Comparison of ENCODE assay signal across 9 cellular contexts in the genomic region with DNA sequence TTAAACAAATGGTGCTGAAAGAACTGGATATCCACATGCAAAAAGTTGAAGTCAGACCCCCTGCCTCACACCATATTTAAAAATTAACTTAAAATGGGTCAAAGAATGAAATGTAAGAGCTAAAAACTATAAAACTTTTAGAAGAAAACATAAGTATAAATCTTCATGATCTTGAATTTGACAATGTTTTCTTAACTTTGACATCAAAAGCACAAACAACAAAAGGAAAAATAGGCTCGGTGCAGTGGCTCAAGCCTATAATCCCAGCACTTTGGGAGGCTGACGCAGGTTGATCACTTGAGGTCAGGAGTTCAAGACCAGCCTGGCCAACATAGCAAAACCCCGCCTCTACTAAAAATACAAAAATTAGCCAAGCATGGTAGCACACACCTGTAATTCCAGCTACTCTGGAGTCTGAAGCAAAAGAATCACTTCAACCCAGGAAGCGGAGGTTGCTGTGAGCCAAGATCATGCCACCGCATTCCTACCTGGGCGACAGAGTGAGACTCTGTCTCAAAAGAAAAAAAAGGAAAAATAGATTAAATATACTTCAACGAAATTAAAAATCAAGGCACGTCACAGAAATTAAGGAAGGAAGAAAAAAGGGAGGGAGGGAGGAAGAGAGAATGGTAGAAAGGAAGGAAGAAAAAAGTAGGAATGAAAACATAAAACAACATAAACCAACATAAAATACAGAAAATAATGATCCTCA. TPM values are rescaled to one million over a fixed set of nuclear protein-coding genes. Genes with fewer than 3 reads are reported as not detected.
DNase-seq lines count a peak whose midpoint lies in the region; ATAC-seq, FAIRE-seq and TF ChIP-seq lines count a peak whose summit lies in the region.
"Had no signal": no experiment of that assay in that cellular context is flagged by ENCODE, and none has a peak within 500 bp of the region (broad histone marks: within the 10 kb centered on the region; RNA-seq: fewer than 3 reads in every experiment).

No MANE protein-coding gene starts in this region.

- H3K4me2 ChIP-seq in K562 (ENCODE audit: insufficient read depth, low read length) = peak overlapping the region; percentile 85

- H3K9ac ChIP-seq in K562 (ENCODE audit: insufficient read depth in 1 of 2, low read depth in 2 of 2, low read length in 2 of 2) = peak overlapping the region; percentile 70 to 82

- CTCF ChIA-PET in K562 (lab: Yijun Ruan, JAX; ENCODE audit: low intra/inter-chr PET ratio) = interaction anchor here (3.3 kb wide), 1 partner anchor 70 kb away, joined by 36 read pairs; no protein-coding TSS in a partner anchor

- intact Hi-C loops in right cardiac atrium (cut with DNase I) (no loop called here), K562 (cut with micrococcal nuclease) (loop anchor here (2.0 to 5.0 kb wide), 2 partner anchors 91 to 117 kb away; a partner anchor contains a TSS)

- TF ChIP-seq CTCF in cardiac muscle cell (IDR thresholded peaks at IDR 0.05; ENCODE audit: low read depth, low read length) (no peak), K562 (IDR thresholded peaks at IDR 0.05 in 2 of 3, conservative IDR thresholded peaks at IDR 0.05 in 1 of 3; ENCODE audit: insufficient read depth in 2 of 3, low read depth in 1 of 3, low read length in 3 of 3) (no peak)

- H3K4me1 ChIP-seq in cardiac muscle cell (ENCODE audit: low read depth) = peaks cover 19% of the 10 kb centered on the region
- peaks cover 1% of the 10 kb centered on the region for H3K4me1 ChIP-seq in right cardiac atrium (ENCODE audit: control insufficient read depth, insufficient read depth, low read length)
- H3K4me1 ChIP-seq in K562 (replicated peaks in 1 of 2; ENCODE audit: control insufficient read depth in 2 of 2, insufficient read depth in 2 of 2, low read length in 2 of 2) = peaks cover 19 to 45% of the 10 kb centered on the region in 2 experiments
- H3K4me1 ChIP-seq in mononuclear cell (ENCODE audit: insufficient read depth, low read length) = peaks cover 72% of the 10 kb centered on the region

- TF ChIP-seq RAD21 in K562 (CRISPR knock-in tag; conservative IDR thresholded peaks at IDR 0.05 in 1 of 2, IDR thresholded peaks at IDR 0.05 in 1 of 2) = no peak

- FAIRE-seq in K562 (lab: Jason Lieb, UNC) = no peak

- BruUV-seq in K562 (replicated peaks; lab: Mats Ljungman, UMichigan) = TSS peak; percentile 30

- no peaks in the 10 kb centered on the region for H3K36me3 ChIP-seq in cardiac muscle cell
- peaks cover 24% of the 10 kb centered on the region for H3K36me3 ChIP-seq in K562 (ENCODE audit: control insufficient read depth, insufficient read depth, low read length)

- H3K27ac ChIP-seq in cardiac muscle cell (no peak overlapping the region), right cardiac atrium (ENCODE audit: low read length) (no peak overlapping the region), K562 (ENCODE audit: extremely low read depth, low read depth, low read length) (peak overlapping the region; percentile 94)
- H3K27ac ChIP-seq: SK-N-MC had no signal

- POLR2A ChIA-PET in K562 (lab: Yijun Ruan, JAX) = interaction anchor here (0.7 to 1.7 kb wide), 3 partner anchors 10 to 120 kb away, joined by 3 to 4 read pairs (median 3); a partner anchor contains a TSS

- no peak for TF ChIP-seq EP300 in K562 (IDR thresholded peaks at IDR 0.05; ENCODE audit: low read length)

- DNase-seq in cardiac muscle cell (ENCODE audit: low read depth in 1 of 2, low spot score in 1 of 2) (no peak), right cardiac atrium (no peak), K562 (ENCODE audit: extremely low read depth in 1 of 4, low spot score in 3 of 4) (no peak), NCI-H69 (lab: John Stamatoyannopoulos, UW) (no peak), NCI-H524 treated with DMSO at 0.1 percent for 48 hours (lab: John Stamatoyannopoulos, UW) (no peak)

- in situ Hi-C loops in K562 (cut with MboI) = loop anchor here (5.0 kb wide), 1 partner anchor 71 kb away; no protein-coding TSS in a partner anchor

- H3K4me3 ChIP-seq in cardiac muscle cell (peak overlapping the region; percentile 70), right cardiac atrium (ENCODE audit: low read length) (no peak overlapping the region), K562 (peak overlapping the region; percentile 88), mononuclear cell (ENCODE audit: low read length) (peak overlapping the region; percentile 95)
- H3K4me3 ChIP-seq: SK-N-MC had no signal

- no peak for TF ChIP-seq POLR2A in K562 (conservative IDR thresholded peaks at IDR 0.05)

- H3K79me2 ChIP-seq in K562 (ENCODE audit: control insufficient read depth, insufficient read depth, low read length) = peaks cover 68% of the 10 kb centered on the region

- H2AFZ ChIP-seq in K562 (ENCODE audit: low read depth, low read length) = peak overlapping the region; percentile 98; the same call in 1 of the 2 replicates

- no peaks in the 10 kb centered on the region for H3K27me3 ChIP-seq in cardiac muscle cell
- H3K27me3 ChIP-seq in right cardiac atrium (ENCODE audit: control insufficient read depth, insufficient read depth) = no peaks in the 10 kb centered on the region
- H3K27me3 ChIP-seq in K562 (ENCODE audit: control insufficient read depth in 2 of 2, insufficient read depth in 2 of 2, low read length in 2 of 2) = no peaks in the 10 kb centered on the region
- H3K27me3 ChIP-seq in mononuclear cell (ENCODE audit: insufficient read depth, low read length) = no peaks in the 10 kb centered on the region

- 94% methylated on average over 8 of the region's 8 CpGs for WGBS in right cardiac atrium
- 7% methylated on average over 8 of the region's 8 CpGs for WGBS in K562 (ENCODE audit: insufficient coverage, low coverage, missing lambda C conversion rate)

- no peaks in the 10 kb centered on the region for H3K9me1 ChIP-seq in K562 (ENCODE audit: control insufficient read depth, insufficient read depth, low read length)

- peaks cover 3% of the 10 kb centered on the region; the same call in 1 of the 2 replicates for H4K20me1 ChIP-seq in K562 (replicated peaks; ENCODE audit: control insufficient read depth, insufficient read depth, low read length)

- ATAC-seq in right cardiac atrium (no peak), K562 (no peak), GM18517 (IDR thresholded peaks at IDR 0.05; ENCODE audit: unreplicated experiment) (no peak), GM18870 (IDR thresholded peaks at IDR 0.05; ENCODE audit: unreplicated experiment) (no peak)

- no peaks in the 10 kb centered on the region for H3K9me3 ChIP-seq in cardiac muscle cell (ENCODE audit: low read depth)
- H3K9me3 ChIP-seq in right cardiac atrium (ENCODE audit: control insufficient read depth, low read length) = no peaks in the 10 kb centered on the region
- no peaks in the 10 kb centered on the region for H3K9me3 ChIP-seq in K562 (replicated peaks; ENCODE audit: control insufficient read depth, insufficient read depth, low read depth, low read length)
- H3K9me3 ChIP-seq in mononuclear cell (ENCODE audit: low read depth, low read length) = no peaks in the 10 kb centered on the region

RNA-seq across cellular contexts. Expression of a gene that starts 1.5 kb away (rescaled TPM):
- total RNA-seq in cardiac muscle cell (5.3 and 7.7 TPM in 2 replicates), right cardiac atrium (10 to 100 TPM in 2 of 4 donors, 1 to 10 TPM in 2; 7.6 to 18.0 (median 9.7) TPM), K562 (2014; rRNA removed) (44.7 and 46.7 TPM in 2 replicates), K562 (2014; rRNA removed; fragmentation: Illumina TruSeq; extraction: Trizol) (80.4 and 103 TPM in 2 replicates), K562 (2015; rRNA removed; fragmentation: Illumina TruSeq; extraction: Trizol) (31.4 and 31.5 TPM in 2 replicates), K562 (2021) (85.9 and 90.2 TPM in 2 replicates), mononuclear cell (16.5 TPM)
- polyA plus RNA-seq in cardiac muscle cell (11.9 and 15.2 TPM in 2 replicates), right cardiac atrium (3.0 TPM), K562 (2011; rRNA removed) (145 and 171 TPM in 2 replicates), K562 (2014; fragmentation: Illumina TruSeq; extraction: Trizol) (128 TPM in 2 replicates), K562 (2014; fragmentation: Nextera tagmentation; extraction: Ambion mirVana) (10 to 100 TPM; 55.1 to 59.3 TPM), K562 (2014; rRNA removed) (113 and 118 TPM in 2 replicates)
- 30.2 and 106 TPM in 2 replicates for total RNA-seq in K562 (2011; cell fraction: chromatin; rRNA removed; ENCODE audit: low replicate concordance)
- total RNA-seq in K562 (2011; cell fraction: nucleolus; rRNA removed) = 15.7 and 21.6 TPM in 2 replicates
- 67.8 and 109 TPM in 2 replicates for total RNA-seq in K562 (2011; cell fraction: nucleoplasm; rRNA removed)
- 37.8 and 101 TPM in 2 replicates for polyA plus RNA-seq in K562 (2011; cell fraction: cytosol; rRNA removed)
- 27.7 and 51.9 TPM in 2 replicates for polyA plus RNA-seq in K562 (2011; cell fraction: nucleus; rRNA removed)
- polyA plus RNA-seq in K562 (2012) = 57.6 and 84.6 TPM in 2 replicates
- polyA minus RNA-seq in K562 (2011; rRNA and poly(A)+ RNA removed) = 142 and 170 TPM in 2 replicates
- polyA minus RNA-seq in K562 (2011; cell fraction: cytosol; rRNA and poly(A)+ RNA removed) = 39.3 and 46.7 TPM in 2 replicates
- 15.1 and 33.4 TPM in 2 replicates for polyA minus RNA-seq in K562 (2011; cell fraction: nucleus; rRNA and poly(A)+ RNA removed)

RNA-seq across cellular contexts. Expression of a gene that starts 30.8 kb away (rescaled TPM):
- total RNA-seq in cardiac muscle cell (13.7 and 14.5 TPM in 2 replicates), right cardiac atrium (10 to 100 TPM in 1 of 4 donors, 1 to 10 TPM in 3; 8.0 to 10.2 (median 9.0) TPM), K562 (2014; rRNA removed) (25.8 and 30.1 TPM in 2 replicates), K562 (2014; rRNA removed; fragmentation: Illumina TruSeq; extraction: Trizol) (41.7 and 47.8 TPM in 2 replicates), K562 (2015; rRNA removed; fragmentation: Illumina TruSeq; extraction: Trizol) (50.0 and 51.3 TPM in 2 replicates), K562 (2021) (22.8 and 25.2 TPM in 2 replicates), mononuclear cell (8.9 TPM)
- polyA plus RNA-seq in cardiac muscle cell (26.0 and 30.4 TPM in 2 replicates), right cardiac atrium (21.5 TPM), K562 (2011; rRNA removed) (21.0 and 33.2 TPM in 2 replicates), K562 (2014; fragmentation: Illumina TruSeq; extraction: Trizol) (37.4 and 41.4 TPM in 2 replicates), K562 (2014; fragmentation: Nextera tagmentation; extraction: Ambion mirVana) (10 to 100 TPM; 70.4 to 76.2 TPM), K562 (2014; rRNA removed) (46.0 and 46.5 TPM in 2 replicates)
- 26.3 and 32.2 TPM in 2 replicates for total RNA-seq in K562 (2011; cell fraction: chromatin; rRNA removed; ENCODE audit: low replicate concordance)
- 27.1 and 33.7 TPM in 2 replicates for total RNA-seq in K562 (2011; cell fraction: nucleolus; rRNA removed)
- total RNA-seq in K562 (2011; cell fraction: nucleoplasm; rRNA removed) = 30.8 and 33.2 TPM in 2 replicates
- 22.3 and 33.0 TPM in 2 replicates for polyA plus RNA-seq in K562 (2011; cell fraction: cytosol; rRNA removed)
- polyA plus RNA-seq in K562 (2011; cell fraction: nucleus; rRNA removed) = 5.2 and 8.8 TPM in 2 replicates
- polyA plus RNA-seq in K562 (2012) = 39.0 and 39.5 TPM in 2 replicates
- 7.0 and 7.4 TPM in 2 replicates for polyA minus RNA-seq in K562 (2011; rRNA and poly(A)+ RNA removed)
- polyA minus RNA-seq in K562 (2011; cell fraction: cytosol; rRNA and poly(A)+ RNA removed) = 4.7 and 6.5 TPM in 2 replicates
- 6.7 and 21.1 TPM in 2 replicates for polyA minus RNA-seq in K562 (2011; cell fraction: nucleus; rRNA and poly(A)+ RNA removed)

RNA-seq across cellular contexts. Expression of a gene that starts 30.9 kb away (rescaled TPM):
- total RNA-seq in cardiac muscle cell = 3.8 and 6.5 TPM in 2 replicates
- 5.7 and 6.3 TPM in 2 replicates for polyA plus RNA-seq in cardiac muscle cell
- total RNA-seq in right cardiac atrium = 1 to 10 TPM; 3.2 to 6.7 (median 5.4) TPM
- polyA plus RNA-seq in right cardiac atrium = 5.3 TPM
- 28.2 and 49.6 TPM in 2 replicates for total RNA-seq in K562 (2011; cell fraction: chromatin; rRNA removed; ENCODE audit: low replicate concordance)
- total RNA-seq in K562 (2011; cell fraction: nucleolus; rRNA removed) = 20.2 and 21.6 TPM in 2 replicates
- total RNA-seq in K562 (2011; cell fraction: nucleoplasm; rRNA removed) = 40.3 and 47.6 TPM in 2 replicates
- 9.9 and 13.3 TPM in 2 replicates for total RNA-seq in K562 (2014; rRNA removed)
- total RNA-seq in K562 (2014; rRNA removed; fragmentation: Illumina TruSeq; extraction: Trizol) = 18.2 and 24.4 TPM in 2 replicates
- total RNA-seq in K562 (2015; rRNA removed; fragmentation: Illumina TruSeq; extraction: Trizol) = 18.2 and 20.2 TPM in 2 replicates
- total RNA-seq in K562 (2021) = 12.8 and 14.4 TPM in 2 replicates
- 25.3 and 32.3 TPM in 2 replicates for polyA plus RNA-seq in K562 (2011; rRNA removed)
- 10.9 and 18.3 TPM in 2 replicates for polyA plus RNA-seq in K562 (2011; cell fraction: cytosol; rRNA removed)
- 15.3 and 23.2 TPM in 2 replicates for polyA plus RNA-seq in K562 (2011; cell fraction: nucleus; rRNA removed)
- 8.4 and 12.3 TPM in 2 replicates for polyA plus RNA-seq in K562 (2012)
- 14.1 and 15.2 TPM in 2 replicates for polyA plus RNA-seq in K562 (2014; fragmentation: Illumina TruSeq; extraction: Trizol)
- polyA plus RNA-seq in K562 (2014; fragmentation: Nextera tagmentation; extraction: Ambion mirVana) = 10 to 100 TPM; 21.0 to 24.4 TPM
- polyA plus RNA-seq in K562 (2014; rRNA removed) = 12.5 and 15.0 TPM in 2 replicates
- 20.1 and 24.1 TPM in 2 replicates for polyA minus RNA-seq in K562 (2011; rRNA and poly(A)+ RNA removed)
- polyA minus RNA-seq in K562 (2011; cell fraction: cytosol; rRNA and poly(A)+ RNA removed) = 5.9 and 11.3 TPM in 2 replicates
- 16.3 and 24.3 TPM in 2 replicates for polyA minus RNA-seq in K562 (2011; cell fraction: nucleus; rRNA and poly(A)+ RNA removed)
- 22.7 TPM for total RNA-seq in mononuclear cell
